16 cellular contexts compared by ENCODE assay signal in the genomic region with DNA sequence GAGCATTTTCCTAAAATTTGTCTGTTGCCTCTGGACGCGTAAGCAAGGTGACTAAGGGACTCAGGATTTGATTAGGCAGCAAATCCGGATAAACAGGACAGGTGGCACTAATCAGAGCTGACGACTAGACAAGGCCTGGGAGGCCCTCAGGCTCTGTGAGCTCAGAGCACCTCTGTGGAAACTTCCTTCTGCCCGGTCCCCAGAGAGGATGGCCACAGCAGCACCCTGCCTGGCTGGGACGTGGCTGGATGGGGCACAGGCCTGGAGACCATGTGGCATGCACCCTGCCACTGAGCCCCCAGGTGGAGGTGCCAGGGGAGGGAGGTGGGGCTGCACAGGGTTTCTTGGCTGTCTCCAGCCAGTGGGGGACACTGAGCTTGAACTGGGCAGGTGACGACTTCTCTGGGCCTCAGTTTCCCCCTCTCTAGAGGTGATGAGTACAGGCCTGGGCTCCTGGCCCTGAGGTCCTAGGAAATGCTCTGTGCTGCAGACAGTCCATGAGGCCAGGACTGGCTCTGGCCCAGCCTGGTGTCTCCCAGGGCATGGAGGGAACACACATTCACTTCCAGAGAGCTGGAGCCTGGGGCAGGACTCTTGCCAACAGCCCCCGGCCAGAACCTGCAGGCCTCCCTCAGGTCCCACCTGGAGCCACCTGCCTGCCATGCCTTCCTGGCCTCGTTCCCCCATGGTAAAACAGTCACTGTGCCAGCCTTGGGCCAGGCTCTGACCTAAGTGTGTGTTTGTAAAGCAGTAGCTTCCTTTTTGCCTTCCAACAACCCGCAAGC. TPM values are rescaled to one million over a fixed set of nuclear protein-coding genes. Genes with fewer than 3 reads are reported as not detected.
DNase-seq lines count a peak whose midpoint lies in the region; ATAC-seq and TF ChIP-seq lines count a peak whose summit lies in the region.
"Had no signal": no experiment of that assay in that cellular context is flagged by ENCODE, and none has a peak within 500 bp of the region (broad histone marks: within the 10 kb centered on the region; RNA-seq: fewer than 3 reads in every experiment).

No MANE protein-coding gene starts in this region.

- TF ChIP-seq CTCF in RWPE1 (conservative IDR thresholded peaks at IDR 0.05; ENCODE audit: low read depth) (no peak), foreskin keratinocyte (conservative IDR thresholded peaks at IDR 0.05) (no peak), stomach (IDR thresholded peaks at IDR 0.05) (no peak), progenitor cell of endocrine pancreas (IDR thresholded peaks at IDR 0.05; ENCODE audit: unreplicated experiment) (no peak)

- no peak overlapping the region for H3K4me3 Mint-ChIP-seq in progenitor cell of endocrine pancreas (ENCODE audit: low read depth)
- H3K4me3 Mint-ChIP-seq: activated B cell treated with CpG ODN at 0.5 μM for 24 hours had no signal

- CTCF ChIA-PET in RWPE1 (lab: Yijun Ruan, JAX): interaction anchor here (0.5 to 1.1 kb wide), 6 partner anchors 13 to 377 kb away, joined by 3 to 5 read pairs (median 3); no protein-coding TSS in a partner anchor

- H3K27ac Mint-ChIP-seq in progenitor cell of endocrine pancreas: no peak overlapping the region
- H3K27ac Mint-ChIP-seq: activated B cell treated with CpG ODN at 0.5 μM for 24 hours had no signal

- no peak for TF ChIP-seq POLR2A in stomach (IDR thresholded peaks at IDR 0.05)

- H3K4me1 ChIP-seq in foreskin keratinocyte: no peaks in the 10 kb centered on the region
- H3K4me1 ChIP-seq in stomach: peaks cover 6 to 15% (median 14%) of the 10 kb centered on the region in 4 donors
- H3K4me1 ChIP-seq: gastrocnemius medialis had no signal

- no peaks in the 10 kb centered on the region for H3K36me3 Mint-ChIP-seq in progenitor cell of endocrine pancreas (ENCODE audit: insufficient read depth)

- intact Hi-C loops in stomach (cut with DNase I; ENCODE audit: low total_unique reads): no loop called here

- POLR2A ChIA-PET in RWPE1 (lab: Yijun Ruan, JAX; ENCODE audit: low non-redundant PET): interaction anchor here (1.1 kb wide), 1 partner anchor 41 kb away, joined by 4 read pairs; no protein-coding TSS in a partner anchor

- peaks cover 10% of the 10 kb centered on the region for H3K27me3 Mint-ChIP-seq in progenitor cell of endocrine pancreas

- H3K36me3 ChIP-seq in stomach: no peaks in the 10 kb centered on the region
- H3K36me3 ChIP-seq: BLaER1 treated with 17β-estradiol and CSF1 and Interleukin-3, amounts not matched to agents 10 nM and 100 nM; gastrocnemius medialis had no signal

- ATAC-seq in foreskin keratinocyte: peak; percentile 56
- no peak for ATAC-seq in HG02852 (IDR thresholded peaks at IDR 0.05; ENCODE audit: unreplicated experiment)
- ATAC-seq: gastrocnemius medialis had no signal

- H3K27me3 ChIP-seq in foreskin keratinocyte: peaks cover 7% of the 10 kb centered on the region
- H3K27me3 ChIP-seq in stomach: no peaks in the 10 kb centered on the region
- H3K27me3 ChIP-seq: BLaER1 treated with 17β-estradiol and CSF1 and Interleukin-3, amounts not matched to agents 10 nM and 100 nM; gastrocnemius medialis had no signal

- 46 to 56% (median 53%) methylated on average over 8 to 10 of the region's 10 CpGs for WGBS in stomach, 5 donors

- DNase-seq in HuH-7.5 (ENCODE audit: low spot score) (peak; percentile 73), RWPE1 (ENCODE audit: low spot score) (peak; percentile 60), foreskin keratinocyte (peak in 1 of 2 donors; percentile 30), stomach (peak; percentile 31), NCI-H2107 (lab: John Stamatoyannopoulos, UW) (no peak), progenitor cell of endocrine pancreas (ENCODE audit: low spot score, unreplicated experiment) (no peak)
- DNase-seq: activated B cell treated with CpG ODN at 0.5 μM for 24 hours; activated gamma-delta T cell treated with Interleukin-2 at 50 U/mL for 16 hours; DMS53; gastrocnemius medialis; H7; NCI-H1436; NK-92 treated with Interleukin-12 subunit alpha and Interleukin-12 subunit beta, amount 100 ng/mL, for 24 hours had no signal

- H3K27ac ChIP-seq in RWPE1 (no peak overlapping the region), foreskin keratinocyte (no peak overlapping the region), stomach (no peak overlapping the region)
- H3K27ac ChIP-seq: BLaER1 treated with 17β-estradiol and CSF1 and Interleukin-3, amounts not matched to agents 10 nM and 100 nM; gastrocnemius medialis had no signal

- H3K9me3 Mint-ChIP-seq in progenitor cell of endocrine pancreas (ENCODE audit: low read depth): no peaks in the 10 kb centered on the region
- H3K9me3 Mint-ChIP-seq: activated B cell treated with CpG ODN at 0.5 μM for 24 hours had no signal

- TF ChIP-seq EP300 in stomach (IDR thresholded peaks at IDR 0.05): no peak

- H3K4me3 ChIP-seq in stomach: no peak overlapping the region
- H3K4me3 ChIP-seq: BLaER1 treated with 17β-estradiol and CSF1 and Interleukin-3, amounts not matched to agents 10 nM and 100 nM; gastrocnemius medialis; skin epidermis had no signal

- no peaks in the 10 kb centered on the region for H3K9me3 ChIP-seq in stomach
- H3K9me3 ChIP-seq: BLaER1 treated with 17β-estradiol and CSF1 and Interleukin-3, amounts not matched to agents 10 nM and 100 nM; gastrocnemius medialis had no signal

- no peaks in the 10 kb centered on the region for H3K4me1 Mint-ChIP-seq in progenitor cell of endocrine pancreas (ENCODE audit: low read depth)
- H3K4me1 Mint-ChIP-seq: activated B cell treated with CpG ODN at 0.5 μM for 24 hours had no signal

RNA-seq across cellular contexts. Expression of a gene that starts 39.7 kb away (rescaled TPM):
- total RNA-seq in foreskin keratinocyte: 38.2 and 40.9 TPM in 2 replicates
- 19.0 and 20.8 TPM in 2 replicates for polyA plus RNA-seq in foreskin keratinocyte
- total RNA-seq in stomach: 100 to 1,000 TPM in 2 of 5 donors, 10 to 100 TPM in 3; 30.4 to 179 (median 79.0) TPM
- polyA plus RNA-seq in stomach: 10 to 100 TPM; 12.8 to 38.0 (median 14.8) TPM
- 78.8 and 85.6 TPM in 2 replicates for total RNA-seq in progenitor cell of endocrine pancreas

Comparison
In these comparisons a context has a peak if more than half of its experiments do, and no peak if none do; other contexts are left out.
1. DNase-seq: peak in HuH-7.5 (single experiment), RWPE1 (single experiment) and stomach (single experiment); none in NCI-H2107 (single experiment) and progenitor cell of endocrine pancreas (single experiment).